Comparison of ENCODE assay signal across 9 cellular contexts in genomic region chr12:43914923-43915468, GRCh38.
A peak's percentile ranks its signal among the peaks of the same experiment; 100 is the strongest.
DNase-seq lines count a peak whose midpoint lies in the region; ATAC-seq, FAIRE-seq and TF ChIP-seq lines count a peak whose summit lies in the region.
"Had no signal": no experiment of that assay in that cellular context is flagged by ENCODE, and none has a peak within 500 bp of the region (broad histone marks: within the 10 kb centered on the region; RNA-seq: fewer than 3 reads in every experiment).

No MANE protein-coding gene starts in this region.

- no peak for FAIRE-seq in A549 (lab: Jason Lieb, UNC)

- H3K4me3 Mint-ChIP-seq in T-helper 17 cell, result no peak overlapping the region
- H3K4me3 Mint-ChIP-seq: activated CD4-positive, alpha-beta T cell treated with anti-CD3 and anti-CD28 coated beads, Interleukin-2, amount 10 ng/mL, durations not matched to agents 7 days and 5 days had no signal

- H3K9me3 ChIP-seq in A549 (no peaks in the 10 kb centered on the region), heart right ventricle (no peaks in the 10 kb centered on the region), T-helper 17 cell (ENCODE audit: control insufficient read depth, low read length, poor library complexity, severe bottlenecking) (no peaks in the 10 kb centered on the region)

- TF ChIP-seq CTCF in A549 (IDR thresholded peaks at IDR 0.05) (peak; percentile 26; the same call in 1 of the 3 replicates), GM10248 (IDR thresholded peaks at IDR 0.05; ENCODE audit: control extremely low read depth, extremely low read depth, low read depth, missing control alignments) (peak; percentile 13), heart right ventricle (IDR thresholded peaks at IDR 0.05) (peak in 5 of 9 donors; percentile 19 to 39 (median 29))

- TF ChIP-seq RAD21 in A549 (conservative IDR thresholded peaks at IDR 0.05 in 1 of 2, IDR thresholded peaks at IDR 0.05 in 1 of 2), result peak in 1 of 2 experiments; percentile 27; a peak in 1 of 5 replicates

- H3K4me1 ChIP-seq in A549 (no peaks in the 10 kb centered on the region), heart right ventricle (peaks cover 0 to 22% (median 0%) of the 10 kb centered on the region in 9 donors)

- peak; percentile 71 to 81; a peak in 5 of 6 replicates for ATAC-seq in A549
- ATAC-seq in heart right ventricle, result peak in 5 of 8 donors; percentile 38 to 58 (median 49)
- ATAC-seq in T-helper 17 cell, result no peak
- no peak for ATAC-seq in HG03520 (IDR thresholded peaks at IDR 0.05; ENCODE audit: unreplicated experiment)

- H3K36me3 ChIP-seq in heart right ventricle, result no peaks in the 10 kb centered on the region

- H3K27ac ChIP-seq in A549 (no peak overlapping the region), heart right ventricle (peak overlapping the region in 1 of 10 donors; percentile 27)

- CTCF ChIA-PET in A549 (lab: Yijun Ruan, JAX), result interaction anchor here (0.6 to 1.0 kb wide), 4 partner anchors 9 to 156 kb away, joined by 3 read pairs; no protein-coding TSS in a partner anchor
- CTCF ChIA-PET in GM10248 (lab: Yijun Ruan, JAX), result no interaction called here

- no peaks in the 10 kb centered on the region for H3K27me3 ChIP-seq in heart right ventricle

- TF ChIP-seq POLR2A in A549 (IDR thresholded peaks at IDR 0.05; ENCODE audit: low read length), result no peak

- no peaks in the 10 kb centered on the region for H3K27me3 Mint-ChIP-seq in T-helper 17 cell
- H3K27me3 Mint-ChIP-seq: activated CD4-positive, alpha-beta T cell treated with anti-CD3 and anti-CD28 coated beads, Interleukin-2, amount 10 ng/mL, durations not matched to agents 7 days and 5 days had no signal

- H3K4me2 ChIP-seq in A549, result no peak overlapping the region

- 39% methylated on average over 3 of the region's 3 CpGs for WGBS in A549 (ENCODE audit: missing lambda C conversion rate)
- 76 to 83% methylated on average over 3 of the region's 3 CpGs for WGBS in heart right ventricle, 2 donors

- peaks cover 2% of the 10 kb centered on the region for H3K4me1 Mint-ChIP-seq in T-helper 17 cell
- H3K4me1 Mint-ChIP-seq: activated CD4-positive, alpha-beta T cell treated with anti-CD3 and anti-CD28 coated beads, Interleukin-2, amount 10 ng/mL, durations not matched to agents 7 days and 5 days had no signal

- H3K27ac Mint-ChIP-seq in T-helper 17 cell, result no peak overlapping the region
- H3K27ac Mint-ChIP-seq: activated CD4-positive, alpha-beta T cell treated with anti-CD3 and anti-CD28 coated beads, Interleukin-2, amount 10 ng/mL, durations not matched to agents 7 days and 5 days had no signal

- peak in 1 of 2 experiments; percentile 19 for DNase-seq in A549 (ENCODE audit: low read depth in 1 of 2, low spot score in 1 of 2)
- DNase-seq in GM10248 (ENCODE audit: extremely low spot score), result no peak
- DNase-seq in NCI-H774 (lab: John Stamatoyannopoulos, UW), result peak; percentile 4
- no peak for DNase-seq in heart right ventricle
- no peak for DNase-seq in T-helper 17 cell
- no peak for DNase-seq in SHP77 treated with DMSO at 0.1 percent for 48 hours (lab: John Stamatoyannopoulos, UW)
- DNase-seq in activated T-cell treated with anti-CD3 and anti-CD28 coated beads for 4 hours, result no peak
- DNase-seq: activated CD4-positive, alpha-beta T cell treated with anti-CD3 and anti-CD28 coated beads, Interleukin-2, amount 10 ng/mL, durations not matched to agents 7 days and 5 days had no signal

- H3K36me3 Mint-ChIP-seq in T-helper 17 cell (ENCODE audit: low read depth), result peaks cover 4% of the 10 kb centered on the region

- intact Hi-C loops in heart right ventricle (cut with DNase I), result no loop called here

- H3K4me3 ChIP-seq in A549, result no peak overlapping the region
- no peak overlapping the region for H3K4me3 ChIP-seq in heart right ventricle

- POLR2A ChIA-PET in A549 (lab: Yijun Ruan, JAX), result no interaction called here
- POLR2A ChIA-PET in GM10248 (lab: Yijun Ruan, JAX), result no interaction called here

- no peak for TF ChIP-seq EP300 in A549 (IDR thresholded peaks at IDR 0.05)

TF ChIP-seq in A549, 52 proteins besides CTCF, POLR2A, EP300 and RAD21:
- TF ChIP-seq FOSL2 (IDR thresholded peaks at IDR 0.05) (no peak), FOSL2 (CRISPR knock-in tag; IDR thresholded peaks at IDR 0.05) (0 out of 2 replicates have a peak, but pooled peaks have one; percentile 24), SMC3 (IDR thresholded peaks at IDR 0.05) (no peak)

Comparison
In these comparisons a context has a peak if more than half of its experiments do, and no peak if none do; other contexts are left out.
1. ATAC-seq: peak in A549 (2 of 2) and heart right ventricle (5 of 8); none in T-helper 17 cell (single experiment) and HG03520 (single experiment).
2. Peak in every context shown above with its lines, with median percentiles within 50 percentile points of each other: CTCF ChIP-seq.